In the genomic region with DNA sequence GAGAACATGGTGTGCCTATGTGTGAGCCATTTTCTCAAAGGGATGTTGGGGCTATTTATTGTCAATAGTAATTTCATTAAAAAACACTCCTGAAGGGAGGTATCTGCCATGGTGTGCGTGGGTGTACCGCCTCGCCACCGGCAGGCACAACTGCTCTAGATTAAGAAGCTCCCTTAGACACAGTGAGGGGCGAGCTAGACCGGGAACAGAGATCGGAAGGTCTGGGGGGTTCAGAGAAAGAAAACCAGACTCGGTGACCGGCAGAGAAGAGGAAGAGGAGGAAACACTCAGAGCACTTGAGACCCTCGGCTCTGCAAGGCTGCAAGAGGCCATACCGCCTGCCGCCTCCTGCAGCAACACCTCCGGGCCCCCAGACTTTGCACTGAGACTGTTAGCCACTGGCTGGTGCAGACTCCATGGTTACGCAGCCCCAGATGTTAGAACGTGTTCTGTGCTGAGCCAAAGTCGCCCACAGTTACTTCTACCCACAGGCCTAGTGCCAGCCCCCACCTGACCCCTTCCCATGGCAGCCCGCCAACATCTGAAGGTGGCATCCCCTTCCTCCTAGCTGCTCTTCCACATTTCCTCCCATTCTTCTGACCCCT, we compare ENCODE assay signal across 13 cellular contexts. TPM values are rescaled to one million over a fixed set of nuclear protein-coding genes. Genes with fewer than 3 reads are reported as not detected.
A peak's percentile ranks its signal among the peaks of the same experiment; 100 is the strongest.
DNase-seq lines count a peak whose midpoint lies in the region; ATAC-seq and TF ChIP-seq lines count a peak whose summit lies in the region.
"Had no signal": no experiment of that assay in that cellular context is flagged by ENCODE, and none has a peak within 500 bp of the region (broad histone marks: within the 10 kb centered on the region; RNA-seq: fewer than 3 reads in every experiment).

No MANE protein-coding gene starts in this region.

- H3K79me2 ChIP-seq in SK-N-SH (ENCODE audit: insufficient read depth) (peaks cover 100% of the 10 kb centered on the region), osteoblast (ENCODE audit: insufficient read depth, low read length) (peaks cover 100% of the 10 kb centered on the region)

- H3F3A ChIP-seq in SK-N-SH (replicated peaks; ENCODE audit: insufficient read depth): peaks cover 6% of the 10 kb centered on the region

- H3K4me2 ChIP-seq in SK-N-SH: no peak overlapping the region
- H3K4me2 ChIP-seq in osteoblast (ENCODE audit: insufficient read depth, low read length): no peak overlapping the region

- H3K36me3 Mint-ChIP-seq in chondrocyte (ENCODE audit: low read depth) (peaks cover 62% of the 10 kb centered on the region), type B pancreatic cell (peaks cover 52% of the 10 kb centered on the region)
- H3K36me3 Mint-ChIP-seq: CD8-positive, alpha-beta memory T cell had no signal

- no peak for DNase-seq in SK-N-SH
- DNase-seq in chondrocyte (ENCODE audit: low spot score): peak; percentile 66
- peak; percentile 57 for DNase-seq in osteoblast (ENCODE audit: insufficient read length, low spot score, missing footprints)
- DNase-seq in type B pancreatic cell (ENCODE audit: extremely low spot score, unreplicated experiment): no peak
- DNase-seq in NCI-H524 (lab: John Stamatoyannopoulos, UW): no peak
- no peak for DNase-seq in G401 (ENCODE audit: low spot score)
- DNase-seq: CD8-positive, alpha-beta memory T cell; DND-41 had no signal

- CTCF ChIA-PET in SK-N-SH (lab: Yijun Ruan, JAX): interaction anchor here (0.5 to 9.1 kb wide), 24 partner anchors 12 to 461 kb away, joined by 3 to 158 read pairs (median 4); partner anchors contain the start of gene FAM50B

- TF ChIP-seq CTCF in SK-N-SH (IDR thresholded peaks at IDR 0.05) (no peak), chondrocyte (IDR thresholded peaks at IDR 0.05) (no peak), osteoblast (IDR thresholded peaks at IDR 0.05; ENCODE audit: extremely low read depth, low read depth, low read length) (no peak), type B pancreatic cell (conservative IDR thresholded peaks at IDR 0.05) (no peak)

- H4K20me1 ChIP-seq in SK-N-SH (ENCODE audit: insufficient read depth) (peaks cover 100% of the 10 kb centered on the region), osteoblast (ENCODE audit: insufficient read depth, low read length) (peaks cover 98% of the 10 kb centered on the region)

- H3K9me3 ChIP-seq in SK-N-SH (no peaks in the 10 kb centered on the region; the same call in 1 of the 2 replicates), osteoblast (ENCODE audit: low read depth, low read length) (no peaks in the 10 kb centered on the region)
- H3K9me3 ChIP-seq: Caco-2, HAP-1 had no signal

- TF ChIP-seq RAD21 in SK-N-SH (IDR thresholded peaks at IDR 0.05; ENCODE audit: low read length): no peak

- H3K36me3 ChIP-seq in SK-N-SH (replicated peaks in 1 of 2; ENCODE audit: control insufficient read depth in 1 of 2, insufficient read depth in 2 of 2, low read length in 1 of 2) (peaks cover 56 to 81% of the 10 kb centered on the region in 2 experiments), osteoblast (ENCODE audit: insufficient read depth, low read length) (peaks cover 95% of the 10 kb centered on the region)

- peak; percentile 5; the same call in 1 of the 3 replicates for ATAC-seq in SK-N-SH treated with all-trans-retinoic acid at 6 μM for 48 hours
- no peak for ATAC-seq in GM18502 (IDR thresholded peaks at IDR 0.05; ENCODE audit: poor library complexity, unreplicated experiment)

- no peak overlapping the region for H2AFZ ChIP-seq in SK-N-SH (ENCODE audit: low read depth)
- H2AFZ ChIP-seq in osteoblast (ENCODE audit: low read length): no peak overlapping the region

- WGBS in SK-N-SH (ENCODE audit: low lambda C conversion rate): 90% methylated on average over 16 of the region's 17 CpGs

- H3K9ac ChIP-seq in SK-N-SH: no peak overlapping the region

- no peaks in the 10 kb centered on the region for H3K9me2 ChIP-seq in SK-N-SH

- no peak for TF ChIP-seq EP300 in SK-N-SH (IDR thresholded peaks at IDR 0.05; ENCODE audit: borderline replicate concordance in 1 of 2, low read depth in 1 of 2, low read length in 1 of 2)

- H3K4me1 Mint-ChIP-seq in chondrocyte (ENCODE audit: low read depth): peaks cover 94% of the 10 kb centered on the region
- H3K4me1 Mint-ChIP-seq in type B pancreatic cell (ENCODE audit: unreplicated experiment): peaks cover 21% of the 10 kb centered on the region

- H3K27ac ChIP-seq in SK-N-SH (ENCODE audit: low read depth in 2 of 2, low read length in 1 of 2) (no peak overlapping the region), osteoblast (ENCODE audit: low read depth, low read length) (no peak overlapping the region)
- H3K27ac ChIP-seq: 22Rv1 had no signal

- H3K4me3 ChIP-seq in SK-N-SH (ENCODE audit: low read depth in 2 of 2, low read length in 1 of 2) (no peak overlapping the region), osteoblast (ENCODE audit: insufficient read depth, low read length) (no peak overlapping the region)
- H3K4me3 ChIP-seq: HAP-1 had no signal

- H3K27me3 ChIP-seq in SK-N-SH (ENCODE audit: insufficient read depth) (no peaks in the 10 kb centered on the region), osteoblast (ENCODE audit: insufficient read depth, low read length) (no peaks in the 10 kb centered on the region)

- peaks cover 0 to 9% of the 10 kb centered on the region in 2 experiments; a peak in 2 of 4 replicates for H3K4me1 ChIP-seq in SK-N-SH (ENCODE audit: control insufficient read depth in 1 of 2, insufficient read depth in 2 of 2, low read depth in 1 of 2, low read length in 1 of 2)
- peaks cover 16% of the 10 kb centered on the region for H3K4me1 ChIP-seq in osteoblast (ENCODE audit: insufficient read depth, low read length)
- H3K4me1 ChIP-seq: Caco-2, HAP-1 had no signal

- H3K27ac Mint-ChIP-seq in chondrocyte (ENCODE audit: unreplicated experiment) (peak overlapping the region; percentile 87), type B pancreatic cell (peak overlapping the region; percentile 34)
- H3K27ac Mint-ChIP-seq: CD8-positive, alpha-beta memory T cell had no signal

- no peak overlapping the region for H3K4me3 Mint-ChIP-seq in chondrocyte (ENCODE audit: unreplicated experiment)
- no peak overlapping the region for H3K4me3 Mint-ChIP-seq in type B pancreatic cell
- H3K4me3 Mint-ChIP-seq: CD8-positive, alpha-beta memory T cell had no signal

- H3K9me3 Mint-ChIP-seq in chondrocyte (ENCODE audit: low read depth): peaks cover 4% of the 10 kb centered on the region
- H3K9me3 Mint-ChIP-seq in type B pancreatic cell: no peaks in the 10 kb centered on the region
- H3K9me3 Mint-ChIP-seq: CD8-positive, alpha-beta memory T cell had no signal

- H3K27me3 Mint-ChIP-seq in chondrocyte (ENCODE audit: low read depth) (no peaks in the 10 kb centered on the region), type B pancreatic cell (no peaks in the 10 kb centered on the region)

- in situ Hi-C loops in G401 (cut with HindIII; ENCODE audit: low sequenced_read_pairs): no loop called here

- POLR2A ChIA-PET in SK-N-SH (lab: Yijun Ruan, JAX): no interaction called here

TF ChIP-seq in SK-N-SH treated with all-trans-retinoic acid at 6 μM for 48 hours, 23 proteins besides CTCF, POLR2A, EP300 and RAD21 (continues in another document):
- no peak for TF ChIP-seq RARB (CRISPR knock-in tag; IDR thresholded peaks at IDR 0.05)
- TF ChIP-seq ARNTL (CRISPR knock-in tag; IDR thresholded peaks at IDR 0.05; ENCODE audit: borderline replicate concordance, low read depth): no peak
- TF ChIP-seq, protein P1, sequence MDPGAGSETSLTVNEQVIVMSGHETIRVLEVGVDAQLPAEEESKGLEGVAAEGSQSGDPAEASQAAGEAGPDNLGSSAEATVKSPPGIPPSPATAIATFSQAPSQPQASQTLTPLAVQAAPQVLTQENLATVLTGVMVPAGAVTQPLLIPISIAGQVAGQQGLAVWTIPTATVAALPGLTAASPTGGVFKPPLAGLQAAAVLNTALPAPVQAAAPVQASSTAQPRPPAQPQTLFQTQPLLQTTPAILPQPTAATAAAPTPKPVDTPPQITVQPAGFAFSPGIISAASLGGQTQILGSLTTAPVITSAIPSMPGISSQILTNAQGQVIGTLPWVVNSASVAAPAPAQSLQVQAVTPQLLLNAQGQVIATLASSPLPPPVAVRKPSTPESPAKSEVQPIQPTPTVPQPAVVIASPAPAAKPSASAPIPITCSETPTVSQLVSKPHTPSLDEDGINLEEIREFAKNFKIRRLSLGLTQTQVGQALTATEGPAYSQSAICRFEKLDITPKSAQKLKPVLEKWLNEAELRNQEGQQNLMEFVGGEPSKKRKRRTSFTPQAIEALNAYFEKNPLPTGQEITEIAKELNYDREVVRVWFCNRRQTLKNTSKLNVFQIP (CRISPR knock-in tag; IDR thresholded peaks at IDR 0.05; ENCODE audit: borderline replicate concordance, low read depth): no peak
- no peak for TF ChIP-seq ZNF8 (CRISPR knock-in tag; IDR thresholded peaks at IDR 0.05)
- TF ChIP-seq ZFP3 (CRISPR knock-in tag; IDR thresholded peaks at IDR 0.05): no peak
- TF ChIP-seq SNAI2 (CRISPR knock-in tag; IDR thresholded peaks at IDR 0.05): no peak
- TF ChIP-seq ZNF70 (CRISPR knock-in tag; IDR thresholded peaks at IDR 0.05): no peak

TF ChIP-seq in SK-N-SH, 30 proteins besides CTCF, POLR2A, EP300 and RAD21:
- TF ChIP-seq RCOR1 (IDR thresholded peaks at IDR 0.05; ENCODE audit: low read length) (no peak), NFIC (IDR thresholded peaks at IDR 0.05; ENCODE audit: borderline replicate concordance) (no peak), GATA2 (CRISPR knock-in tag; IDR thresholded peaks at IDR 0.05) (no peak)
TF ChIP-seq in SK-N-SH: peak in this region for 0.

RNA-seq across cellular contexts. Expression of gene PXDC1, which starts 18.1 kb away (rescaled TPM):
- polyA plus RNA-seq in SK-N-SH (2012; rRNA removed): 14.1 and 14.5 TPM in 2 replicates
- polyA plus RNA-seq in SK-N-SH (2012; cell fraction: cytosol; rRNA removed): 17.3 and 19.2 TPM in 2 replicates
- polyA plus RNA-seq in SK-N-SH (2012; cell fraction: nucleus; rRNA removed): 19.5 and 25.5 TPM in 2 replicates
- 191 to 231 TPM (median 222 TPM) in 3 replicates for total RNA-seq in chondrocyte
- 144 and 161 TPM in 2 replicates for total RNA-seq in osteoblast
- 23.6 and 57.2 TPM in 2 replicates for total RNA-seq in type B pancreatic cell (ENCODE audit: low replicate concordance)
- total RNA-seq in G401 (2014; rRNA removed; shearing (Covaris generic)): 1.4 and 2.1 TPM in 2 replicates
- polyA plus RNA-seq: CD8-positive, alpha-beta memory T cell had no signal

Comparison
In these comparisons a context has a peak if more than half of its experiments do, and no peak if none do; other contexts are left out.
1. DNase-seq: peak in chondrocyte (single experiment) and osteoblast (single experiment); none in SK-N-SH (single experiment), type B pancreatic cell (single experiment), NCI-H524 (0 of 2) and G401 (single experiment).